Comparison of ENCODE assay signal across 9 cellular contexts in genomic region chr3:171328419-171329082, GRCh38.
A peak's percentile ranks its signal among the peaks of the same experiment; 100 is the strongest.
DNase-seq lines count a peak whose midpoint lies in the region; ATAC-seq and TF ChIP-seq lines count a peak whose summit lies in the region.
"Had no signal": no experiment of that assay in that cellular context is flagged by ENCODE, and none has a peak within 500 bp of the region (broad histone marks: within the 10 kb centered on the region; RNA-seq: fewer than 3 reads in every experiment).

No MANE protein-coding gene starts in this region.

- H3K4me1 ChIP-seq in SK-N-SH (ENCODE audit: control insufficient read depth in 1 of 2, insufficient read depth in 2 of 2, low read depth in 1 of 2, low read length in 1 of 2) (no peaks in the 10 kb centered on the region; a peak in 2 of 4 replicates), body of pancreas (peaks cover 20% of the 10 kb centered on the region)

- H3K9me3 Mint-ChIP-seq in naive thymus-derived CD8-positive, alpha-beta T cell: no peaks in the 10 kb centered on the region

- H3K4me3 Mint-ChIP-seq in naive thymus-derived CD8-positive, alpha-beta T cell: peak overlapping the region in 9 of 10 donors; percentile 42 to 77 (median 52)
- H3K4me3 Mint-ChIP-seq: naive B cell had no signal

- H3K4me3 ChIP-seq in SK-N-SH (ENCODE audit: low read depth in 2 of 2, low read length in 1 of 2) (no peak overlapping the region), body of pancreas (no peak overlapping the region)

- CTCF ChIA-PET in SK-N-SH (lab: Yijun Ruan, JAX): no interaction called here

- 93% methylated on average over 2 of the region's 3 CpGs for WGBS in SK-N-SH (ENCODE audit: low lambda C conversion rate)
- WGBS in body of pancreas, 2 donors: 34 to 48% methylated on average over 3 of the region's 3 CpGs

- intact Hi-C loops in body of pancreas (cut with DNase I): no loop called here
- intact Hi-C loops in posterior vena cava (cut with DNase I): no loop called here

- peak; percentile 5 for DNase-seq in activated CD8-positive, alpha-beta memory T cell treated with anti-CD3 and anti-CD28 coated beads, Interleukin-2, amount 50 U/mL, for 1 hour (ENCODE audit: extremely low read depth)
- DNase-seq in activated CD8-positive, alpha-beta memory T cell treated with anti-CD3 and anti-CD28 coated beads for 24 hours: no peak
- DNase-seq in SK-N-SH: no peak
- DNase-seq in body of pancreas: peak in 3 of 4 donors; percentile 24 to 52 (median 49)
- peak; percentile 11 to 77 (median 51) for DNase-seq in naive thymus-derived CD8-positive, alpha-beta T cell
- no peak for DNase-seq in posterior vena cava (ENCODE audit: low spot score)
- DNase-seq: naive B cell had no signal

- H2AFZ ChIP-seq in SK-N-SH (ENCODE audit: low read depth): no peak overlapping the region

- H3K9me3 ChIP-seq in SK-N-SH (no peaks in the 10 kb centered on the region), body of pancreas (no peaks in the 10 kb centered on the region)

- no peak overlapping the region for H3K27ac ChIP-seq in SK-N-SH (ENCODE audit: low read depth in 2 of 2, low read length in 1 of 2)
- H3K27ac ChIP-seq in body of pancreas: no peak overlapping the region

- peaks cover 0 to 12% (median 8%) of the 10 kb centered on the region in 3 donors for H3K36me3 Mint-ChIP-seq in naive thymus-derived CD8-positive, alpha-beta T cell
- H3K36me3 Mint-ChIP-seq: naive B cell had no signal

- no peak overlapping the region for H3K4me2 ChIP-seq in SK-N-SH

- H3K36me3 ChIP-seq in SK-N-SH (replicated peaks in 1 of 2; ENCODE audit: control insufficient read depth in 1 of 2, insufficient read depth in 2 of 2, low read length in 1 of 2) (no peaks in the 10 kb centered on the region), body of pancreas (replicated peaks in 1 of 2; ENCODE audit: insufficient read depth in 1 of 2, low read depth in 2 of 2) (no peaks in the 10 kb centered on the region)

- POLR2A ChIA-PET in SK-N-SH (lab: Yijun Ruan, JAX): no interaction called here
- POLR2A ChIA-PET in naive thymus-derived CD8-positive, alpha-beta T cell (lab: Charles Lee): interaction anchor here (1.5 kb wide), 1 partner anchor 130 kb away, joined by 4 read pairs; no protein-coding TSS in a partner anchor

- peak; percentile 28; the same call in 1 of the 2 replicates for TF ChIP-seq CTCF in SK-N-SH (IDR thresholded peaks at IDR 0.05)
- peak in 2 of 7 experiments; percentile 7 to 14 for TF ChIP-seq CTCF in body of pancreas (IDR thresholded peaks at IDR 0.05)

- H4K20me1 ChIP-seq in SK-N-SH (ENCODE audit: insufficient read depth): no peaks in the 10 kb centered on the region; the same call in 1 of the 2 replicates

- TF ChIP-seq POLR2A in body of pancreas (IDR thresholded peaks at IDR 0.05): no peak

- H3F3A ChIP-seq in SK-N-SH (replicated peaks; ENCODE audit: insufficient read depth): no peaks in the 10 kb centered on the region

- TF ChIP-seq EP300 in SK-N-SH (IDR thresholded peaks at IDR 0.05; ENCODE audit: borderline replicate concordance in 1 of 2, low read depth in 1 of 2, low read length in 1 of 2): no peak

- H3K27me3 ChIP-seq in SK-N-SH (ENCODE audit: insufficient read depth) (no peaks in the 10 kb centered on the region), body of pancreas (no peaks in the 10 kb centered on the region)

- H3K9me2 ChIP-seq in SK-N-SH: no peaks in the 10 kb centered on the region

- H3K4me1 Mint-ChIP-seq in naive thymus-derived CD8-positive, alpha-beta T cell: peaks cover 18 to 62% (median 56%) of the 10 kb centered on the region in 4 donors

- ATAC-seq in body of pancreas (no peak), GM21367 (IDR thresholded peaks at IDR 0.05; ENCODE audit: unreplicated experiment) (no peak), GM19395 (IDR thresholded peaks at IDR 0.05; ENCODE audit: unreplicated experiment) (no peak)
- peak; percentile 92 to 97 for ATAC-seq in naive thymus-derived CD8-positive, alpha-beta T cell

- H3K9ac ChIP-seq in SK-N-SH: no peak overlapping the region

- TF ChIP-seq RAD21 in SK-N-SH (IDR thresholded peaks at IDR 0.05; ENCODE audit: low read length): no peak

- H3K79me2 ChIP-seq in SK-N-SH (ENCODE audit: insufficient read depth): 0 out of 2 replicates have a peak, but pooled peaks cover 4% of the 10 kb centered on the region

- peak overlapping the region in 6 of 10 donors; percentile 43 to 82 (median 72) for H3K27ac Mint-ChIP-seq in naive thymus-derived CD8-positive, alpha-beta T cell
- H3K27ac Mint-ChIP-seq: naive B cell had no signal

- H3K27me3 Mint-ChIP-seq in naive thymus-derived CD8-positive, alpha-beta T cell: no peaks in the 10 kb centered on the region

TF ChIP-seq in SK-N-SH, 30 proteins besides CTCF, POLR2A, EP300 and RAD21:
- TF ChIP-seq POLR2AphosphoS5 (IDR thresholded peaks at IDR 0.05; ENCODE audit: low read depth, low read length) (no peak), GABPA (IDR thresholded peaks at IDR 0.05; ENCODE audit: low read depth) (no peak), RCOR1 (IDR thresholded peaks at IDR 0.05; ENCODE audit: low read length) (no peak), CHD2 (IDR thresholded peaks at IDR 0.05; ENCODE audit: low read length, partially characterized antibody) (no peak)

Comparison
In these comparisons a context has a peak if more than half of its experiments do, and no peak if none do; other contexts are left out.
1. DNase-seq: peak in activated CD8-positive, alpha-beta memory T cell treated with anti-CD3 and anti-CD28 coated beads, Interleukin-2, amount 50 U/mL, for 1 hour (single experiment), body of pancreas (3 of 4) and naive thymus-derived CD8-positive, alpha-beta T cell (10 of 10); none in activated CD8-positive, alpha-beta memory T cell treated with anti-CD3 and anti-CD28 coated beads for 24 hours (single experiment), SK-N-SH (single experiment) and posterior vena cava (single experiment).
2. ATAC-seq: peak in naive thymus-derived CD8-positive, alpha-beta T cell (2 of 2); none in body of pancreas (single experiment), GM21367 (single experiment) and GM19395 (single experiment).